ENCODE assay signal across 15 cellular contexts in the genomic region with DNA sequence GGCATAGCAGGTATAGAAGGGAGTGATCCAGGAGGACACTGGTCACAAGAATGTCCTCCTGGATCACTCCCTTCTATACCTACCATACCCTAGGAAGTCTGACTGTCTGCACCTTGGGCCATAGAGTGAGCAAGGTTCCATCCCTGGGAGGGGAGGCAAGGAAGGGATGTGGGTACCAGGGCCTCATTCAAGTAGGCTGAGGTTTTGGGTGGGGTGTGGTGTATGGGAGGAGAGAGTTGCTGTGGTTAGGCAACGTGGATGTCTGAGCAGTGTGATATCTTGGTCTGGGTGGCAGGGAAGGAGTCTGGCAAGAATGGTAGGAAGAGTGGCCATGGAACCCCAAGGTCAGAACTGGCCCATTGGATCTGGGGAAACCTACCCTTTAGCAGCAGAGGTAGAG. TPM values are rescaled to one million over a fixed set of nuclear protein-coding genes. Genes with fewer than 3 reads are reported as not detected.
A peak's percentile ranks its signal among the peaks of the same experiment; 100 is the strongest.
DNase-seq lines count a peak whose midpoint lies in the region; ATAC-seq and TF ChIP-seq lines count a peak whose summit lies in the region.
"Had no signal": no experiment of that assay in that cellular context is flagged by ENCODE, and none has a peak within 500 bp of the region (broad histone marks: within the 10 kb centered on the region; RNA-seq: fewer than 3 reads in every experiment).

No MANE protein-coding gene starts in this region.

- H3K27me3 ChIP-seq in DND-41 (ENCODE audit: insufficient read depth, low read length, poor library complexity): peaks cover 5% of the 10 kb centered on the region

- H3K4me3 ChIP-seq in DND-41 (ENCODE audit: low read depth in 1 of 2, low read length in 2 of 2): no peak overlapping the region
- H3K4me3 ChIP-seq: prostate gland had no signal

- no peak overlapping the region for H3K27ac ChIP-seq in DND-41 (ENCODE audit: low read length)
- H3K27ac ChIP-seq: KMS-11, prostate gland had no signal

- H2AFZ ChIP-seq in DND-41 (ENCODE audit: low read depth, low read length): no peak overlapping the region

- H3K9ac ChIP-seq in DND-41 (ENCODE audit: low read depth, low read length): no peak overlapping the region
- H3K9ac ChIP-seq: KMS-11 had no signal

- peak; percentile 15 for DNase-seq in DND-41
- DNase-seq in activated CD4-positive, alpha-beta memory T cell treated with anti-CD3 and anti-CD28 coated beads, Interleukin-2, amount 10 ng/mL, durations not matched to agents 7 days and 5 days: peak; percentile 82
- DNase-seq in immature natural killer cell: peak; percentile 24 to 46 (median 40)
- no peak for DNase-seq in NCI-H2171 (lab: John Stamatoyannopoulos, UW)
- DNase-seq in SHP77 (lab: John Stamatoyannopoulos, UW): no peak
- DNase-seq: aorta; islet precursor cell; NCI-H82; stimulated activated naive CD4-positive, alpha-beta T cell treated with Interleukin-2 at 50 U/mL for 16 hours had no signal

- no peaks in the 10 kb centered on the region for H3K9me3 ChIP-seq in DND-41 (ENCODE audit: insufficient read depth, low read length, severe bottlenecking)
- H3K9me3 ChIP-seq: prostate gland had no signal

- H3K4me2 ChIP-seq in DND-41 (ENCODE audit: insufficient read depth, low read length): no peak overlapping the region
- H3K4me2 ChIP-seq: KMS-11 had no signal

- TF ChIP-seq CTCF in DND-41 (IDR thresholded peaks at IDR 0.05; ENCODE audit: borderline replicate concordance, extremely low read depth, low read length, poor library complexity, severe bottlenecking): no peak

- H4K20me1 ChIP-seq in DND-41 (ENCODE audit: insufficient read depth, low read length): no peaks in the 10 kb centered on the region

- H3K4me1 ChIP-seq in DND-41 (ENCODE audit: insufficient read depth, low read length): no peaks in the 10 kb centered on the region
- H3K4me1 ChIP-seq: prostate gland had no signal

- no peaks in the 10 kb centered on the region for H3K9me3 Mint-ChIP-seq in activated CD4-positive, alpha-beta memory T cell treated with anti-CD3 and anti-CD28 coated beads, Interleukin-2, amount 10 ng/mL, durations not matched to agents 7 days and 5 days
- no peaks in the 10 kb centered on the region for H3K9me3 Mint-ChIP-seq in immature natural killer cell

- peaks cover 2% of the 10 kb centered on the region for H3K27me3 Mint-ChIP-seq in activated CD4-positive, alpha-beta memory T cell treated with anti-CD3 and anti-CD28 coated beads, Interleukin-2, amount 10 ng/mL, durations not matched to agents 7 days and 5 days
- peaks cover 0 to 4% (median 0%) of the 10 kb centered on the region in 3 donors for H3K27me3 Mint-ChIP-seq in immature natural killer cell (ENCODE audit: low read depth in 3 of 3)

- H3K27ac Mint-ChIP-seq in activated CD4-positive, alpha-beta memory T cell treated with anti-CD3 and anti-CD28 coated beads, Interleukin-2, amount 10 ng/mL, durations not matched to agents 7 days and 5 days: peak overlapping the region; percentile 75
- peak overlapping the region in 5 of 6 donors; percentile 4 to 65 (median 10) for H3K27ac Mint-ChIP-seq in immature natural killer cell

- CTCF ChIA-PET in activated CD4-positive, alpha-beta memory T cell treated with anti-CD3 and anti-CD28 coated beads, Interleukin-2, amount 10 ng/mL, durations not matched to agents 7 days and 5 days (lab: Charles Lee): no interaction called here

- no peaks in the 10 kb centered on the region for H3K79me2 ChIP-seq in DND-41 (ENCODE audit: insufficient read depth, low read length)

- H3K36me3 ChIP-seq in DND-41 (ENCODE audit: insufficient read depth, low read length): no peaks in the 10 kb centered on the region
- H3K36me3 ChIP-seq: prostate gland had no signal

- H3K4me3 Mint-ChIP-seq in activated CD4-positive, alpha-beta memory T cell treated with anti-CD3 and anti-CD28 coated beads, Interleukin-2, amount 10 ng/mL, durations not matched to agents 7 days and 5 days: peak overlapping the region; percentile 34
- H3K4me3 Mint-ChIP-seq in immature natural killer cell: peak overlapping the region; percentile 57 to 73 (median 62)

- peak; percentile 72 for ATAC-seq in DND-41 (ENCODE audit: insufficient read depth, low read depth)
- peak; percentile 39 for ATAC-seq in GM21526 (IDR thresholded peaks at IDR 0.05; ENCODE audit: low FRiP score, unreplicated experiment)
- no peak for ATAC-seq in GM21390 (IDR thresholded peaks at IDR 0.05; ENCODE audit: unreplicated experiment)
- no peak for ATAC-seq in GM18520 (IDR thresholded peaks at IDR 0.05; ENCODE audit: unreplicated experiment)

- peaks cover 68% of the 10 kb centered on the region for H3K4me1 Mint-ChIP-seq in activated CD4-positive, alpha-beta memory T cell treated with anti-CD3 and anti-CD28 coated beads, Interleukin-2, amount 10 ng/mL, durations not matched to agents 7 days and 5 days
- peaks cover 32 to 51% of the 10 kb centered on the region in 2 donors for H3K4me1 Mint-ChIP-seq in immature natural killer cell

- POLR2A ChIA-PET in activated CD4-positive, alpha-beta memory T cell treated with anti-CD3 and anti-CD28 coated beads, Interleukin-2, amount 10 ng/mL, durations not matched to agents 7 days and 5 days (lab: Charles Lee): interaction anchor here (0.6 to 1.2 kb wide), 3 partner anchors 13 to 101 kb away, joined by 3 to 4 read pairs (median 4); a partner anchor contains a TSS

- peaks cover 23% of the 10 kb centered on the region for H3K36me3 Mint-ChIP-seq in activated CD4-positive, alpha-beta memory T cell treated with anti-CD3 and anti-CD28 coated beads, Interleukin-2, amount 10 ng/mL, durations not matched to agents 7 days and 5 days (ENCODE audit: low read depth)
- H3K36me3 Mint-ChIP-seq in immature natural killer cell: peaks cover 0 to 13% (median 5%) of the 10 kb centered on the region in 3 donors

RNA-seq across cellular contexts. Expression of a gene that starts 13.2 kb away (rescaled TPM):
- 10 to 100 TPM; 21.9 to 24.7 TPM for total RNA-seq in activated CD4-positive, alpha-beta memory T cell treated with anti-CD3 and anti-CD28 coated beads, Interleukin-2, amount 10 ng/mL, durations not matched to agents 7 days and 5 days
- 1 to 10 TPM in 2 of 3 donors, under 1 TPM in 1; 0.52 to 5.3 (median 1.9) TPM for polyA plus RNA-seq in immature natural killer cell

RNA-seq across cellular contexts. Expression of a gene that starts 41.7 kb away (rescaled TPM):
- total RNA-seq in activated CD4-positive, alpha-beta memory T cell treated with anti-CD3 and anti-CD28 coated beads, Interleukin-2, amount 10 ng/mL, durations not matched to agents 7 days and 5 days: not detected
- polyA plus RNA-seq in immature natural killer cell: under 1 TPM in 2 of 3 donors, not detected in 1; 0.13 to 0.18 TPM
- total RNA-seq: SK-MEL-5 had no signal

Comparison
In these comparisons a context has a peak if more than half of its experiments do, and no peak if none do; other contexts are left out.
1. ATAC-seq: peak in DND-41 (single experiment) and GM21526 (single experiment); none in GM21390 (single experiment) and GM18520 (single experiment).
2. DNase-seq: peak in DND-41 (single experiment), activated CD4-positive, alpha-beta memory T cell treated with anti-CD3 and anti-CD28 coated beads, Interleukin-2, amount 10 ng/mL, durations not matched to agents 7 days and 5 days (single experiment) and immature natural killer cell (3 of 3); none in NCI-H2171 (single experiment) and SHP77 (0 of 2).